15 cellular contexts compared by ENCODE assay signal in genomic region chr12:1419849-1420371, GRCh38.
DNase-seq lines count a peak whose midpoint lies in the region; ATAC-seq, FAIRE-seq and TF ChIP-seq lines count a peak whose summit lies in the region.
"Had no signal": no experiment of that assay in that cellular context is flagged by ENCODE, and none has a peak within 500 bp of the region (broad histone marks: within the 10 kb centered on the region; RNA-seq: fewer than 3 reads in every experiment).

No MANE protein-coding gene starts in this region.

- WGBS in H1 (ENCODE audit: extremely low coverage in 1 of 2, insufficient coverage in 1 of 2, insufficient read length in 1 of 2, insufficient replicate concordance in 2 of 2, low coverage in 1 of 2, low lambda C conversion rate in 2 of 2, missing lambda C conversion rate in 1 of 2), 2 experiments = 3% methylated on average over 1 of the region's 1 CpG; no CpG with 5 or more reads in 1 of the 2 experiments
- WGBS in trophoblast cell (ENCODE audit: extremely low coverage, insufficient coverage, insufficient read length) = no CpG with 5 or more reads among the region's 1 CpG

- no peak overlapping the region for H3K23ac ChIP-seq in H1 (ENCODE audit: insufficient read length)
- H3K23ac ChIP-seq in trophoblast cell (ENCODE audit: low read length) = no peak overlapping the region

- no peak overlapping the region for H2AFZ ChIP-seq in H1 (ENCODE audit: low read length)
- H2AFZ ChIP-seq in trophoblast cell (ENCODE audit: insufficient read depth, low read length, poor library complexity) = no peak overlapping the region

- no peaks in the 10 kb centered on the region for H4K20me1 ChIP-seq in H1 (replicated peaks in 1 of 2; ENCODE audit: control insufficient read depth in 1 of 2, insufficient read depth in 2 of 2, low read length in 2 of 2)

- no peak overlapping the region for H4K12ac ChIP-seq in trophoblast cell (ENCODE audit: low read depth, low read length)

- H3K4me3 ChIP-seq in HUES6 (ENCODE audit: low read depth, low read length) = no peak overlapping the region
- H3K4me3 ChIP-seq in H1 (ENCODE audit: extremely low read depth in 1 of 4, insufficient read depth in 2 of 4, low read depth in 3 of 4, low read length in 4 of 4) = peak overlapping the region in 1 of 4 experiments; percentile 24; a peak in 1 of 8 replicates
- H3K4me3 ChIP-seq in iPS-20b (ENCODE audit: low read length) = peak overlapping the region; percentile 21; the same call in 1 of the 2 replicates
- H3K4me3 ChIP-seq in trophoblast cell (ENCODE audit: low read depth, low read length) = no peak overlapping the region
- H3K4me3 ChIP-seq: A549 had no signal

- no peak overlapping the region for H3K27ac Mint-ChIP-seq in activated CD4-positive, alpha-beta T cell treated with anti-CD3 and anti-CD28 coated beads for 36 hours
- H3K27ac Mint-ChIP-seq: CD4-positive, alpha-beta memory T cell had no signal

- DNase-seq in H1 (ENCODE audit: low read depth in 1 of 2, low spot score in 2 of 2) (no peak), SIG-M5 (lab: John Stamatoyannopoulos, UW) (no peak), mucosa of gallbladder (ENCODE audit: low spot score) (no peak), trophoblast cell (no peak)
- DNase-seq in activated CD4-positive, alpha-beta T cell treated with anti-CD3 and anti-CD28 coated beads for 36 hours = no peak
- DNase-seq: BE2C; CD4-positive, alpha-beta memory T cell; DMS79 had no signal

- H3K14ac ChIP-seq in H1 (ENCODE audit: insufficient read length) (no peak overlapping the region), trophoblast cell (ENCODE audit: low read length) (no peak overlapping the region)

- no peak overlapping the region for H3K56ac ChIP-seq in H1 (replicated peaks; ENCODE audit: insufficient read length, low read depth, low read length)

- H3K9ac ChIP-seq in HUES6 (ENCODE audit: low read length) (no peak overlapping the region), H1 (replicated peaks in 1 of 4; ENCODE audit: extremely low read depth in 1 of 4, low read depth in 3 of 4, low read length in 3 of 4) (no peak overlapping the region), iPS-20b (ENCODE audit: low read depth, low read length) (no peak overlapping the region), trophoblast cell (ENCODE audit: low read length) (no peak overlapping the region)

- H3K27me3 ChIP-seq in HUES6 (ENCODE audit: control insufficient read depth, insufficient read depth, low read length) (peaks cover 36% of the 10 kb centered on the region; the same call in 1 of the 2 replicates), H1 (replicated peaks in 1 of 4; ENCODE audit: control insufficient read depth in 3 of 4, extremely low read depth in 1 of 4, insufficient read depth in 3 of 4, low read length in 3 of 4) (peaks cover 0 to 11% (median 7%) of the 10 kb centered on the region in 4 experiments; a peak in 6 of 7 replicates), iPS-20b (ENCODE audit: insufficient read depth, low read length) (peaks cover 13% of the 10 kb centered on the region), trophoblast cell (ENCODE audit: insufficient read depth, low read length) (no peaks in the 10 kb centered on the region)
- H3K27me3 ChIP-seq: BE2C had no signal

- no peak overlapping the region for H2BK15ac ChIP-seq in H1 (ENCODE audit: low read length)

- TF ChIP-seq RAD21 in H1 (IDR thresholded peaks at IDR 0.05 in 1 of 2, conservative IDR thresholded peaks at IDR 0.05 in 1 of 2; ENCODE audit: low read depth in 2 of 2, low read length in 2 of 2) = no peak

- H2BK5ac ChIP-seq in H1 (ENCODE audit: low read depth, low read length) (no peak overlapping the region), trophoblast cell (ENCODE audit: low read depth, low read length, poor library complexity) (no peak overlapping the region)

- peaks cover 11% of the 10 kb centered on the region for H3K4me1 Mint-ChIP-seq in activated CD4-positive, alpha-beta T cell treated with anti-CD3 and anti-CD28 coated beads for 36 hours

- H3K9me3 ChIP-seq in HUES6 (ENCODE audit: control insufficient read depth, insufficient read depth, low read depth, low read length) = peaks cover 19% of the 10 kb centered on the region
- H3K9me3 ChIP-seq in H1 (ENCODE audit: insufficient read depth in 2 of 2, low read depth in 1 of 2, low read length in 1 of 2) = peaks cover 7 to 16% of the 10 kb centered on the region in 2 experiments; a peak in 3 of 4 replicates
- H3K9me3 ChIP-seq in iPS-20b (ENCODE audit: insufficient read depth, low read depth, low read length) = peaks cover 14% of the 10 kb centered on the region
- H3K9me3 ChIP-seq in trophoblast cell (ENCODE audit: insufficient read depth, low read depth, low read length) = peaks cover 1% of the 10 kb centered on the region

- H4K8ac ChIP-seq in H1 (ENCODE audit: extremely low read depth, insufficient read depth, low read length) = no peak overlapping the region
- no peak overlapping the region for H4K8ac ChIP-seq in trophoblast cell (ENCODE audit: low read depth, low read length)

- H3K79me2 ChIP-seq in H1 (ENCODE audit: control insufficient read depth in 1 of 2, insufficient read depth in 2 of 2, low read length in 2 of 2) (no peaks in the 10 kb centered on the region), trophoblast cell (ENCODE audit: control insufficient read depth, insufficient read depth, low read length, poor library complexity) (no peaks in the 10 kb centered on the region)

- TF ChIP-seq CTCF in H1 (IDR thresholded peaks at IDR 0.05; ENCODE audit: control extremely low read depth in 1 of 3, insufficient read depth in 1 of 3, low read depth in 1 of 3, low read length in 3 of 3) = no peak

- no peaks in the 10 kb centered on the region for H3K27me3 Mint-ChIP-seq in activated CD4-positive, alpha-beta T cell treated with anti-CD3 and anti-CD28 coated beads for 36 hours
- H3K27me3 Mint-ChIP-seq: CD4-positive, alpha-beta memory T cell had no signal

- no peak overlapping the region for H3K4ac ChIP-seq in H1 (replicated peaks; ENCODE audit: insufficient read length, low read depth, low read length)
- H3K4ac ChIP-seq in trophoblast cell (ENCODE audit: low read depth, low read length) = no peak overlapping the region

- no peak overlapping the region for H3K4me2 ChIP-seq in H1 (ENCODE audit: insufficient read depth in 1 of 2, low read depth in 2 of 2, low read length in 2 of 2)
- no peak overlapping the region for H3K4me2 ChIP-seq in trophoblast cell (ENCODE audit: low read length)
- H3K4me2 ChIP-seq: A549 had no signal

- H3K36me3 Mint-ChIP-seq in activated CD4-positive, alpha-beta T cell treated with anti-CD3 and anti-CD28 coated beads for 36 hours (ENCODE audit: low read depth) = peaks cover 28% of the 10 kb centered on the region

- FAIRE-seq in H1 (lab: Jason Lieb, UNC) = peak; percentile 63
- FAIRE-seq: A549, G401.6, GM12891 had no signal

- no peak overlapping the region for H3K4me3 Mint-ChIP-seq in activated CD4-positive, alpha-beta T cell treated with anti-CD3 and anti-CD28 coated beads for 36 hours
- H3K4me3 Mint-ChIP-seq: CD4-positive, alpha-beta memory T cell had no signal

- CTCF ChIA-PET in H1 (lab: Charles Lee; ENCODE audit: partially characterized antibody) = interaction anchor here (0.6 kb wide), 1 partner anchor 30 kb away, joined by 3 read pairs; no protein-coding TSS in a partner anchor
- CTCF ChIA-PET in activated CD4-positive, alpha-beta T cell treated with anti-CD3 and anti-CD28 coated beads for 36 hours (lab: Charles Lee) = no interaction called here

- H3K18ac ChIP-seq in H1 (ENCODE audit: extremely low read depth, low read length) = no peak overlapping the region
- H3K18ac ChIP-seq in trophoblast cell (ENCODE audit: low read length) = no peak overlapping the region

- peak in 1 of 2 experiments; percentile 53; a peak in 1 of 3 replicates for TF ChIP-seq EP300 in H1 (IDR thresholded peaks at IDR 0.05; ENCODE audit: borderline replicate concordance in 1 of 2, low read depth in 2 of 2, low read length in 2 of 2)

- H3K27ac ChIP-seq in HUES6 (ENCODE audit: low read depth, low read length) (peak overlapping the region; percentile 43; the same call in 1 of the 2 replicates), H1 (ENCODE audit: low read depth, low read length) (no peak overlapping the region), iPS-20b (ENCODE audit: low read length) (no peak overlapping the region), trophoblast cell (ENCODE audit: low read depth, low read length) (no peak overlapping the region)
- H3K27ac ChIP-seq: A549, C4-2B had no signal

- H3K4me1 ChIP-seq in HUES6 (ENCODE audit: control insufficient read depth, insufficient read depth, low read length) = peaks cover 14% of the 10 kb centered on the region; the same call in 1 of the 2 replicates
- H3K4me1 ChIP-seq in H1 (replicated peaks in 1 of 4; ENCODE audit: control insufficient read depth in 3 of 4, insufficient read depth in 4 of 4, low read length in 3 of 4) = peaks cover 0 to 7% (median 1%) of the 10 kb centered on the region in 4 experiments; a peak in 3 of 7 replicates
- H3K4me1 ChIP-seq in iPS-20b (ENCODE audit: insufficient read depth, low read length) = peaks cover 9% of the 10 kb centered on the region; the same call in 1 of the 2 replicates
- no peaks in the 10 kb centered on the region for H3K4me1 ChIP-seq in trophoblast cell (ENCODE audit: control insufficient read depth in 1 of 2, insufficient read depth in 2 of 2, low read length in 2 of 2)
- H3K4me1 ChIP-seq: A549, BE2C had no signal

- H2BK12ac ChIP-seq in H1 (ENCODE audit: low read depth, low read length) = no peak overlapping the region
- no peak overlapping the region for H2BK12ac ChIP-seq in trophoblast cell (ENCODE audit: low read length)

- H2BK20ac ChIP-seq in H1 (ENCODE audit: low read length) = no peak overlapping the region

- no peak for TF ChIP-seq POLR2A in H1 (IDR thresholded peaks at IDR 0.05; ENCODE audit: control extremely low read depth in 1 of 2, low read depth in 2 of 2, low read length in 2 of 2)

- H2AK5ac ChIP-seq in H1 (ENCODE audit: low read depth, low read length) (no peak overlapping the region), trophoblast cell (ENCODE audit: low read length) (no peak overlapping the region)

- H3K23me2 ChIP-seq in H1 (ENCODE audit: low read depth, low read length) = no peaks in the 10 kb centered on the region

- POLR2A ChIA-PET in H1 (lab: Charles Lee; ENCODE audit: partially characterized antibody) = no interaction called here
- POLR2A ChIA-PET in activated CD4-positive, alpha-beta T cell treated with anti-CD3 and anti-CD28 coated beads for 36 hours (lab: Charles Lee) = no interaction called here

- H2BK120ac ChIP-seq in H1 (replicated peaks; ENCODE audit: low read depth, low read length) (no peak overlapping the region), trophoblast cell (ENCODE audit: insufficient read depth, low read length, poor library complexity) (no peak overlapping the region)

- H4K5ac ChIP-seq in H1 (ENCODE audit: insufficient read length, low read depth, low read length) = no peak overlapping the region

- no peak for ATAC-seq in activated CD4-positive, alpha-beta T cell treated with anti-CD3 and anti-CD28 coated beads for 36 hours
- ATAC-seq: A549, HCT116 had no signal

- H3K79me1 ChIP-seq in H1 (ENCODE audit: low read depth, low read length) (no peaks in the 10 kb centered on the region), trophoblast cell (ENCODE audit: low read length) (no peaks in the 10 kb centered on the region)

- H3K9me3 Mint-ChIP-seq in activated CD4-positive, alpha-beta T cell treated with anti-CD3 and anti-CD28 coated beads for 36 hours (ENCODE audit: low read depth) = peaks cover 7% of the 10 kb centered on the region

- H3K36me3 ChIP-seq in HUES6 (ENCODE audit: control insufficient read depth, insufficient read depth, low read length) (peaks cover 5% of the 10 kb centered on the region), H1 (ENCODE audit: control insufficient read depth in 2 of 4, insufficient read depth in 4 of 4, low read length in 3 of 4) (peaks cover 0 to 4% (median 1%) of the 10 kb centered on the region in 4 experiments; a peak in 2 of 8 replicates), iPS-20b (ENCODE audit: insufficient read depth, low read depth, low read length) (0 out of 2 replicates have a peak, but pooled peaks cover 5% of the 10 kb centered on the region), trophoblast cell (ENCODE audit: control insufficient read depth in 1 of 2, insufficient read depth in 2 of 2, low read length in 2 of 2) (peaks cover 0 to 4% of the 10 kb centered on the region in 2 experiments)
- H3K36me3 ChIP-seq: BE2C had no signal

- intact Hi-C loops in activated CD4-positive, alpha-beta T cell treated with anti-CD3 and anti-CD28 coated beads for 36 hours (cut with DNase I, micrococcal nuclease) = no loop called here

- H4K91ac ChIP-seq in H1 (replicated peaks; ENCODE audit: insufficient read length, low read length) = no peak overlapping the region
- H4K91ac ChIP-seq in trophoblast cell (ENCODE audit: low read depth, low read length) = no peak overlapping the region
